In the genomic region with DNA sequence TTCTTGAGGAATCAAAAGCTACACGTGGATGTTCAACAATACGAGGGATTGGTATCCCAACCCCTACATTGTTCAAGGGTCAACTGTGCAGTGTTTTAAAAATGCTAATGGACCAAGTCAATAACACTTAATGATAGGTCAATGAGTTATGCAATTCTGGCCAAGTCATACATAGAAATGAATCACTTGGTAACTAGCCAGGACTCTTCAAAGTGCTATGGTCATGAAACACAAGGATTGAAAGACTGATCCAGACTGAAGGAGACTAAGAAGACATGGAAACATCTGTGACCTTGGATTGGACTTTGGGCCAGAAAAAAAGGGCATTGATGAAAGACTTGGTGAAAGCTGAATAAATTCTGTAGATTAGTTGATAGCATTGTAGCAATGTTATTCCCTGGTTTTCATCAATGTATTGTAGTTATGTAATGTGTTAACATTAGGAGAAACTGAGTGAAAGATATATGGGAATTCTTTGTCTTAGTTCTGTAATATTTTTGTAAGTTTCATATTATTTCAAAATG, we compare ENCODE assay signal across 10 cellular contexts. TPM values are rescaled to one million over a fixed set of nuclear protein-coding genes. Genes with fewer than 3 reads are reported as not detected.
A peak's percentile ranks its signal among the peaks of the same experiment; 100 is the strongest.
DNase-seq lines count a peak whose midpoint lies in the region; ATAC-seq, FAIRE-seq and TF ChIP-seq lines count a peak whose summit lies in the region.
"Not testable (repeated sequence)": the region's sequence is repeated elsewhere in the genome, so short reads cannot be mapped to it uniquely, and the experiment has no call there.
"Had no signal": no experiment of that assay in that cellular context is flagged by ENCODE, and none has a peak within 500 bp of the region (broad histone marks: within the 10 kb centered on the region; RNA-seq: fewer than 3 reads in every experiment).

No MANE protein-coding gene starts in this region.

- H3K9me2 ChIP-seq in PC-3 (replicated peaks; ENCODE audit: low read length), result not testable (repeated sequence)

- not testable (repeated sequence) for H3K9me1 ChIP-seq in endothelial cell of umbilical vein (replicated peaks; ENCODE audit: control insufficient read depth, extremely low read depth, insufficient read depth, low read length); keratinocyte (ENCODE audit: control insufficient read depth, extremely low read depth, insufficient read depth, low read length)

- not testable (repeated sequence) for H3F3A ChIP-seq in PC-3 (ENCODE audit: low read length, unreplicated experiment)

- not testable (repeated sequence) for H3K27ac ChIP-seq in PC-3 (ENCODE audit: low read length); endothelial cell of umbilical vein (ENCODE audit: insufficient read depth, low read depth, low read length); keratinocyte (ENCODE audit: control insufficient read depth, insufficient read depth, low read length); small intestine (ENCODE audit: low read depth in 1 of 2, low read length in 1 of 2)

- not testable (repeated sequence) for H3K4me3 Mint-ChIP-seq in HFFc6; MCF 10A (ENCODE audit: unreplicated experiment)

- not testable (repeated sequence) for BruUV-seq in PC-3 (replicated peaks; lab: Mats Ljungman, UMichigan); MCF 10A (replicated peaks; lab: Mats Ljungman, UMichigan); endothelial cell of umbilical vein (replicated peaks; lab: Mats Ljungman, UMichigan)

- 24 to 52% (median 42%) methylated on average over 2 of the region's 2 CpGs for WGBS in small intestine, 3 donors

- ATAC-seq in PC-3, result peak; percentile 66

- not testable (repeated sequence) for TF ChIP-seq POLR2A in endothelial cell of umbilical vein (IDR thresholded peaks at IDR 0.05; ENCODE audit: low read depth, low read length)

- not testable (repeated sequence) for H3K27me3 Mint-ChIP-seq in HFFc6 (ENCODE audit: insufficient read depth); MCF 10A (ENCODE audit: insufficient read depth, unreplicated experiment)

- peak; percentile 81 for FAIRE-seq in endothelial cell of umbilical vein (lab: Jason Lieb, UNC)
- peak; percentile 69 for FAIRE-seq in keratinocyte (lab: Jason Lieb, UNC)
- FAIRE-seq in small intestine (lab: Jason Lieb, UNC), result peak; percentile 85

- H3K27ac Mint-ChIP-seq in HFFc6; MCF 10A (ENCODE audit: low read depth, unreplicated experiment): not testable (repeated sequence)

- not testable (repeated sequence) for H3K9me3 Mint-ChIP-seq in HFFc6; MCF 10A (ENCODE audit: unreplicated experiment)

- intact Hi-C loops in PC-3 (cut with micrococcal nuclease); MCF 10A (cut with micrococcal nuclease); endothelial cell of umbilical vein (cut with micrococcal nuclease): not testable (repeated sequence)

- not testable (repeated sequence) for H3K4me3 ChIP-seq in PC-3 (ENCODE audit: low read length); endothelial cell of umbilical vein (replicated peaks in 1 of 3; ENCODE audit: insufficient read depth in 1 of 3, low read depth in 1 of 3, low read length in 3 of 3); keratinocyte (ENCODE audit: control insufficient read depth in 2 of 3, extremely low read depth in 1 of 3, insufficient read depth in 2 of 3, low read depth in 1 of 3, low read length in 3 of 3); small intestine (ENCODE audit: low read depth in 1 of 2, low read length in 2 of 2)

- not testable (repeated sequence) for TF ChIP-seq CTCF in HFFc6 (IDR thresholded peaks at IDR 0.05); PC-3 (conservative IDR thresholded peaks at IDR 0.05; ENCODE audit: low read depth, low read length); MCF 10A (IDR thresholded peaks at IDR 0.05; ENCODE audit: unreplicated experiment); endothelial cell of umbilical vein (IDR thresholded peaks at IDR 0.05; ENCODE audit: extremely low read depth in 1 of 2, insufficient read depth in 1 of 2, low read depth in 1 of 2, low read length in 2 of 2); keratinocyte (optimal IDR thresholded peaks at IDR 0.05 in 1 of 3, IDR thresholded peaks at IDR 0.05 in 1 of 3, conservative IDR thresholded peaks at IDR 0.05 in 1 of 3; ENCODE audit: extremely low read depth in 1 of 3, insufficient read depth in 2 of 3, low read length in 3 of 3)

- not testable (repeated sequence) for H3K4me2 ChIP-seq in PC-3 (ENCODE audit: low read length); endothelial cell of umbilical vein (ENCODE audit: insufficient read depth, low read length); keratinocyte (ENCODE audit: control insufficient read depth, extremely low read depth, insufficient read depth, low read depth, low read length)

- peaks cover 11% of the 10 kb centered on the region for H3K36me3 ChIP-seq in PC-3 (ENCODE audit: low read depth, low read length)
- H3K36me3 ChIP-seq in endothelial cell of umbilical vein (ENCODE audit: control insufficient read depth in 2 of 2, extremely low read depth in 1 of 2, insufficient read depth in 2 of 2, low read length in 2 of 2); keratinocyte (ENCODE audit: control insufficient read depth in 2 of 2, extremely low read depth in 1 of 2, insufficient read depth in 2 of 2, low read length in 2 of 2); small intestine (ENCODE audit: control insufficient read depth in 2 of 2, insufficient read depth in 2 of 2, low read length in 2 of 2): not testable (repeated sequence)

- H4K20me1 ChIP-seq in PC-3 (ENCODE audit: low read length); endothelial cell of umbilical vein (replicated peaks; ENCODE audit: control insufficient read depth, extremely low read depth, insufficient read depth, low read length); keratinocyte (ENCODE audit: control insufficient read depth, extremely low read depth, insufficient read depth, low read length): not testable (repeated sequence)

- not testable (repeated sequence) for H3K79me2 ChIP-seq in PC-3 (ENCODE audit: low read length); endothelial cell of umbilical vein (ENCODE audit: control insufficient read depth, insufficient read depth, low read length); keratinocyte (ENCODE audit: control insufficient read depth, insufficient read depth, low read length)

- POLR2A ChIA-PET in PC-3 (lab: Charles Lee; ENCODE audit: unreplicated experiment); endothelial cell of umbilical vein (lab: Charles Lee): not testable (repeated sequence)
- POLR2A ChIA-PET in MCF 10A (lab: Yijun Ruan, JAX), result interaction anchor here (0.6 kb wide), 1 partner anchor 351 kb away, joined by 3 read pairs; no protein-coding TSS in a partner anchor

- DNase-seq in EH (ENCODE audit: low read depth) (peak; percentile 32), HFFc6 (peak; percentile 29), MCF 10A (ENCODE audit: unreplicated experiment) (peak; percentile 38), endothelial cell of umbilical vein (ENCODE audit: low read depth, low spot score) (peak; percentile 19)
- not testable (repeated sequence) for DNase-seq in PC-3; keratinocyte (ENCODE audit: low read depth, low spot score); small intestine

- not testable (repeated sequence) for H2AFZ ChIP-seq in PC-3 (ENCODE audit: low read length); endothelial cell of umbilical vein (ENCODE audit: low read depth, low read length); keratinocyte (ENCODE audit: control insufficient read depth, low read length)

- not testable (repeated sequence) for H3K36me3 Mint-ChIP-seq in HFFc6 (ENCODE audit: low read depth)
- peaks cover 76% of the 10 kb centered on the region for H3K36me3 Mint-ChIP-seq in MCF 10A (ENCODE audit: insufficient read depth, unreplicated experiment)

- CTCF ChIA-PET in PC-3 (lab: Charles Lee); MCF 10A (lab: Yijun Ruan, JAX); endothelial cell of umbilical vein (lab: Charles Lee): not testable (repeated sequence)

- not testable (repeated sequence) for H3K9ac ChIP-seq in PC-3 (ENCODE audit: low read length); endothelial cell of umbilical vein (replicated peaks; ENCODE audit: extremely low read depth, insufficient read depth, low read length); keratinocyte (ENCODE audit: control insufficient read depth, extremely low read depth, insufficient read depth, low read length)

- dilution Hi-C loops in endothelial cell of umbilical vein (cut with MboI; ENCODE audit: extremely low pct_ligation_motif_present, low sequenced_read_pairs); keratinocyte (cut with MboI; ENCODE audit: extremely low pct_ligation_motif_present, low sequenced_read_pairs): not testable (repeated sequence)

- not testable (repeated sequence) for H3K9me3 ChIP-seq in PC-3 (ENCODE audit: low read length); endothelial cell of umbilical vein (replicated peaks; ENCODE audit: control insufficient read depth, insufficient read depth, low read length); keratinocyte (ENCODE audit: control insufficient read depth, low read depth, low read length); small intestine (ENCODE audit: control insufficient read depth, low read depth)

- H3K4me1 Mint-ChIP-seq in HFFc6 (ENCODE audit: low read depth), result not testable (repeated sequence)
- H3K4me1 Mint-ChIP-seq in MCF 10A (ENCODE audit: insufficient read depth, unreplicated experiment), result peaks cover 14% of the 10 kb centered on the region

- not testable (repeated sequence) for H3K27me3 ChIP-seq in PC-3 (ENCODE audit: low read length); endothelial cell of umbilical vein (ENCODE audit: control insufficient read depth in 2 of 2, insufficient read depth in 2 of 2, low read length in 2 of 2); keratinocyte (ENCODE audit: control insufficient read depth, extremely low read depth, insufficient read depth, low read length); small intestine (ENCODE audit: control insufficient read depth in 2 of 2, insufficient read depth in 2 of 2, low read length in 2 of 2)

- not testable (repeated sequence) for H3K4me1 ChIP-seq in PC-3 (ENCODE audit: insufficient read depth, low read length); endothelial cell of umbilical vein (ENCODE audit: control insufficient read depth, extremely low read depth, insufficient read depth, low read length); keratinocyte (ENCODE audit: control insufficient read depth, extremely low read depth, insufficient read depth, low read length); small intestine (ENCODE audit: control insufficient read depth in 2 of 2, insufficient read depth in 1 of 2, low read depth in 1 of 2, low read length in 1 of 2)

RNA-seq across cellular contexts. Expression of gene FBXW10B, which starts 11.5 kb away (rescaled TPM):
- under 1 TPM in 2 of 6 experiments, not detected in 4; 0.30 to 0.66 TPM for total RNA-seq in HFFc6 (2021; fragmentation: NEBNext Ultra II Directional; extraction: Animal tissue kit (Norgen Biotek cat#: 25700))
- total RNA-seq in PC-3 (2014; rRNA removed) (7.0 and 7.2 TPM in 2 replicates), MCF 10A (2022) (3.4 and 5.3 TPM in 2 replicates), endothelial cell of umbilical vein (0.90 and 2.5 TPM in 2 replicates)
- polyA plus RNA-seq in endothelial cell of umbilical vein (0.80 and 1.3 TPM in 2 replicates), keratinocyte (2.8 to 5.0 TPM (median 4.4 TPM) in 3 replicates), small intestine (1 to 10 TPM in 1 of 3 donors, under 1 TPM in 1, not detected in 1; 0.81 to 1.0 TPM)
- polyA plus RNA-seq in endothelial cell of umbilical vein (2011; cell fraction: cytosol; rRNA removed), result 0.09 and 0.17 TPM in 2 replicates
- polyA plus RNA-seq in endothelial cell of umbilical vein (2011; cell fraction: nucleus; rRNA removed), result 4.0 and 4.8 TPM in 2 replicates
- 0.40 TPM in 1 of 2 replicates, not detected in the other for polyA plus RNA-seq in endothelial cell of umbilical vein (2012)
- polyA minus RNA-seq in endothelial cell of umbilical vein (1.4 and 1.6 TPM in 2 replicates), keratinocyte (1.3 to 5.6 TPM (median 5.4 TPM) in 3 replicates)
- polyA minus RNA-seq in endothelial cell of umbilical vein (2011; cell fraction: cytosol; rRNA and poly(A)+ RNA removed), result 2.2 TPM
- 0.63 and 2.9 TPM in 2 replicates for polyA minus RNA-seq in endothelial cell of umbilical vein (2011; cell fraction: nucleus; rRNA and poly(A)+ RNA removed)
- 3.3 TPM for polyA plus RNA-seq in keratinocyte (2011; ENCODE audit: low read depth)
- 1.0 and 1.7 TPM in 2 replicates for polyA plus RNA-seq in keratinocyte (2011; cell fraction: cytosol; rRNA removed)
- polyA plus RNA-seq in keratinocyte (2011; cell fraction: nucleus; rRNA removed), result 33.5 and 45.6 TPM in 2 replicates
- polyA plus RNA-seq in keratinocyte (2012; ENCODE audit: low replicate concordance), result 1.9 and 6.0 TPM in 2 replicates
- not detected for polyA minus RNA-seq in keratinocyte (2011; cell fraction: cytosol; rRNA and poly(A)+ RNA removed)
- 6.0 and 17.3 TPM in 2 replicates for polyA minus RNA-seq in keratinocyte (2011; cell fraction: nucleus; rRNA and poly(A)+ RNA removed)
- total RNA-seq: CD8-positive, alpha-beta T cell; GM23248; H7 had no signal

RNA-seq across cellular contexts. Expression of gene TRIM16, which starts 53.1 kb away (rescaled TPM):
- 10 to 100 TPM; 19.2 to 30.1 (median 27.6) TPM for total RNA-seq in HFFc6 (2021; fragmentation: NEBNext Ultra II Directional; extraction: Animal tissue kit (Norgen Biotek cat#: 25700))
- total RNA-seq in PC-3 (2014; rRNA removed) (76.2 and 76.6 TPM in 2 replicates), MCF 10A (2022) (37.6 and 42.5 TPM in 2 replicates), endothelial cell of umbilical vein (45.5 and 50.3 TPM in 2 replicates)
- polyA plus RNA-seq in endothelial cell of umbilical vein (41.2 and 41.7 TPM in 2 replicates), keratinocyte (62.3 to 81.3 TPM (median 78.1 TPM) in 3 replicates), small intestine (10 to 100 TPM; 16.5 to 22.2 (median 20.1) TPM)
- 34.3 and 37.6 TPM in 2 replicates for polyA plus RNA-seq in endothelial cell of umbilical vein (2011; cell fraction: cytosol; rRNA removed)
- 27.5 and 30.8 TPM in 2 replicates for polyA plus RNA-seq in endothelial cell of umbilical vein (2011; cell fraction: nucleus; rRNA removed)
- 19.8 and 22.2 TPM in 2 replicates for polyA plus RNA-seq in endothelial cell of umbilical vein (2012)
- polyA minus RNA-seq in endothelial cell of umbilical vein (60.6 and 69.4 TPM in 2 replicates), keratinocyte (61.7 to 104 TPM (median 86.0 TPM) in 3 replicates)
- 49.2 TPM for polyA minus RNA-seq in endothelial cell of umbilical vein (2011; cell fraction: cytosol; rRNA and poly(A)+ RNA removed)
- 17.6 and 22.0 TPM in 2 replicates for polyA minus RNA-seq in endothelial cell of umbilical vein (2011; cell fraction: nucleus; rRNA and poly(A)+ RNA removed)
- 96.9 TPM for polyA plus RNA-seq in keratinocyte (2011; ENCODE audit: low read depth)
- polyA plus RNA-seq in keratinocyte (2011; cell fraction: cytosol; rRNA removed), result 63.6 and 81.2 TPM in 2 replicates
- 91.5 and 96.1 TPM in 2 replicates for polyA plus RNA-seq in keratinocyte (2011; cell fraction: nucleus; rRNA removed)
- polyA plus RNA-seq in keratinocyte (2012; ENCODE audit: low replicate concordance), result 65.7 and 83.3 TPM in 2 replicates
- 66.6 TPM for polyA minus RNA-seq in keratinocyte (2011; cell fraction: cytosol; rRNA and poly(A)+ RNA removed)
- 58.0 and 84.1 TPM in 2 replicates for polyA minus RNA-seq in keratinocyte (2011; cell fraction: nucleus; rRNA and poly(A)+ RNA removed)
